Comparison of ENCODE assay signal across 14 cellular contexts in the genomic region with DNA sequence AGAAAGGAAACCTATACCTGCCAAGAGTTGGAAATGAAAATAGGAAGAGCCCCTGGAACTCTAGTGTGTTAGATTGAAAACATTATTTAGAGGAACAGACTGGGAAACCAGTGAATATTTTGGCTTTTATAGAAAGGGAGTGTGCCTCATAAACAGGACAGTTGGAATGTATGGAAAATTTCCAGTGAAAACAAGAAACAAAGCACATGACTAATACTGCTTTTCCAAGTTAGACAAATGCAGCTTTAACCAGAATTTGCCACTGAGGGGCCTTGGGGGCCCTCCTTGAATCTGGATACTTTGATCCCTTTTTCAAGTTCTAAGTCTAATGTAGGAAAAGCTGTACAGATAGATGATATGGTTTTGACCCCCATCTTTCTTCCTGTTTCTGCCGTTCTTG. TPM values are rescaled to one million over a fixed set of nuclear protein-coding genes. Genes with fewer than 3 reads are reported as not detected.
A peak's percentile ranks its signal among the peaks of the same experiment; 100 is the strongest.
DNase-seq lines count a peak whose midpoint lies in the region; ATAC-seq, FAIRE-seq and TF ChIP-seq lines count a peak whose summit lies in the region.
"Had no signal": no experiment of that assay in that cellular context is flagged by ENCODE, and none has a peak within 500 bp of the region (broad histone marks: within the 10 kb centered on the region; RNA-seq: fewer than 3 reads in every experiment).

No MANE protein-coding gene starts in this region.

- no peak overlapping the region for H3K18ac ChIP-seq in IMR-90 (ENCODE audit: low read depth, low read length)

- H2BK5ac ChIP-seq in IMR-90 (ENCODE audit: low read depth, low read length, poor library complexity, severe bottlenecking) = no peak overlapping the region

- H3K56ac ChIP-seq in IMR-90 (ENCODE audit: extremely low read depth, insufficient read depth, low read length) = no peak overlapping the region

- POLR2A ChIA-PET in IMR-90 (lab: Charles Lee; ENCODE audit: unreplicated experiment) = no interaction called here

- in situ Hi-C loops in IMR-90 (cut with MboI; ENCODE audit: low sequenced_read_pairs) = no loop called here

- BruUV-seq in IMR-90 (replicated peaks; lab: Mats Ljungman, UMichigan) = no TSS peak

- H3K4ac ChIP-seq in IMR-90 (ENCODE audit: low read depth, low read length) = no peak overlapping the region

- peaks cover 8% of the 10 kb centered on the region for H3K79me2 ChIP-seq in keratinocyte (ENCODE audit: control insufficient read depth, insufficient read depth, low read length)

- H3K27me3 ChIP-seq in IMR-90 (ENCODE audit: control insufficient read depth, insufficient read depth, low read length) = no peaks in the 10 kb centered on the region
- no peaks in the 10 kb centered on the region for H3K27me3 ChIP-seq in keratinocyte (ENCODE audit: control insufficient read depth, extremely low read depth, insufficient read depth, low read length)
- H3K27me3 ChIP-seq in gastroesophageal sphincter = no peaks in the 10 kb centered on the region

- H3K27me3 Mint-ChIP-seq in brain = no peaks in the 10 kb centered on the region
- H3K27me3 Mint-ChIP-seq: effector memory CD8-positive, alpha-beta T cell had no signal

- H2BK20ac ChIP-seq in IMR-90 (ENCODE audit: low read depth, low read length) = no peak overlapping the region

- H3K27ac ChIP-seq in IMR-90 (ENCODE audit: insufficient read depth, low read length) (peak overlapping the region; percentile 53; the same call in 1 of the 2 replicates), keratinocyte (ENCODE audit: control insufficient read depth, insufficient read depth, low read length) (peak overlapping the region; percentile 97), gastroesophageal sphincter (peak overlapping the region in 2 of 4 donors; percentile 5 to 26)

- no peak overlapping the region for H4K5ac ChIP-seq in IMR-90 (ENCODE audit: low read depth, low read length)

- H3K36me3 Mint-ChIP-seq in brain = peaks cover 28% of the 10 kb centered on the region
- H3K36me3 Mint-ChIP-seq: activated naive CD8-positive, alpha-beta T cell had no signal

- no peak overlapping the region for H3K14ac ChIP-seq in IMR-90 (replicated peaks; ENCODE audit: low read depth, low read length)

- H3K4me1 ChIP-seq in IMR-90 (ENCODE audit: control insufficient read depth, insufficient read depth, low read length) (peaks cover 6% of the 10 kb centered on the region; the same call in 1 of the 2 replicates), keratinocyte (ENCODE audit: control insufficient read depth, extremely low read depth, insufficient read depth, low read length) (peaks cover 49% of the 10 kb centered on the region), gastroesophageal sphincter (peaks cover 8 to 27% (median 14%) of the 10 kb centered on the region in 3 donors)

- H3K27ac Mint-ChIP-seq in brain = peak overlapping the region in 4 of 5 experiments; percentile 46 to 92 (median 62)
- H3K27ac Mint-ChIP-seq: activated naive CD8-positive, alpha-beta T cell; effector memory CD8-positive, alpha-beta T cell; T-helper 1 cell treated with Interleukin-12 subunit alpha and Interleukin-12 subunit beta and Interleukin-4 antibody, amounts not matched to agents 30 μg/mL and 1 μg/mL, for 36 hours had no signal

- no peak for TF ChIP-seq RAD21 in IMR-90 (IDR thresholded peaks at IDR 0.05; ENCODE audit: low read length)

- no peak overlapping the region for H3K23ac ChIP-seq in IMR-90 (ENCODE audit: low read depth, low read length)

- H3K9me3 Mint-ChIP-seq in brain = no peaks in the 10 kb centered on the region
- H3K9me3 Mint-ChIP-seq: effector memory CD8-positive, alpha-beta T cell; T-helper 1 cell treated with Interleukin-12 subunit alpha and Interleukin-12 subunit beta and Interleukin-4 antibody, amounts not matched to agents 30 μg/mL and 1 μg/mL, for 36 hours had no signal

- H2AK9ac ChIP-seq in IMR-90 (replicated peaks; ENCODE audit: low read depth, low read length, poor library complexity) = no peak overlapping the region

- H3K4me3 ChIP-seq in IMR-90 (ENCODE audit: insufficient read depth, low read depth, low read length) (no peak overlapping the region), keratinocyte (ENCODE audit: control insufficient read depth in 2 of 3, extremely low read depth in 1 of 3, insufficient read depth in 2 of 3, low read depth in 1 of 3, low read length in 3 of 3) (peak overlapping the region in 2 of 3 experiments; percentile 23 to 26), gastroesophageal sphincter (no peak overlapping the region)

- TF ChIP-seq CTCF in IMR-90 (conservative IDR thresholded peaks at IDR 0.05; ENCODE audit: low read depth, low read length) (no peak), brain (conservative IDR thresholded peaks at IDR 0.05) (no peak), keratinocyte (optimal IDR thresholded peaks at IDR 0.05 in 1 of 3, IDR thresholded peaks at IDR 0.05 in 1 of 3, conservative IDR thresholded peaks at IDR 0.05 in 1 of 3; ENCODE audit: extremely low read depth in 1 of 3, insufficient read depth in 2 of 3, low read length in 3 of 3) (no peak), gastroesophageal sphincter (IDR thresholded peaks at IDR 0.05) (no peak)

- no peak for TF ChIP-seq EP300 in gastroesophageal sphincter (IDR thresholded peaks at IDR 0.05)

- H4K91ac ChIP-seq in IMR-90 (ENCODE audit: insufficient read depth, low read depth, low read length) = no peak overlapping the region

- TF ChIP-seq POLR2A in IMR-90 (IDR thresholded peaks at IDR 0.05; ENCODE audit: low read depth, low read length) = no peak
- TF ChIP-seq POLR2A in gastroesophageal sphincter (IDR thresholded peaks at IDR 0.05) = no peak

- no peak overlapping the region for H3K9ac ChIP-seq in IMR-90 (ENCODE audit: low read depth, low read length)
- peak overlapping the region; percentile 74 for H3K9ac ChIP-seq in keratinocyte (ENCODE audit: control insufficient read depth, extremely low read depth, insufficient read depth, low read length)

- peak overlapping the region; percentile 55; the same call in 1 of the 2 replicates for H3K4me2 ChIP-seq in IMR-90 (ENCODE audit: low read depth, low read length)
- H3K4me2 ChIP-seq in keratinocyte (ENCODE audit: control insufficient read depth, extremely low read depth, insufficient read depth, low read depth, low read length) = peak overlapping the region; percentile 72

- H3K9me3 ChIP-seq in IMR-90 (ENCODE audit: control insufficient read depth, insufficient read depth, low read length) (no peaks in the 10 kb centered on the region), keratinocyte (ENCODE audit: control insufficient read depth, low read depth, low read length) (no peaks in the 10 kb centered on the region), gastroesophageal sphincter (no peaks in the 10 kb centered on the region)

- H3K4me3 Mint-ChIP-seq in brain = peak overlapping the region in 2 of 5 experiments; percentile 3 to 29
- H3K4me3 Mint-ChIP-seq: activated naive CD8-positive, alpha-beta T cell; effector memory CD8-positive, alpha-beta T cell; T-helper 1 cell treated with Interleukin-12 subunit alpha and Interleukin-12 subunit beta and Interleukin-4 antibody, amounts not matched to agents 30 μg/mL and 1 μg/mL, for 36 hours had no signal

- H4K20me1 ChIP-seq in IMR-90 (ENCODE audit: insufficient read depth, low read length) (no peaks in the 10 kb centered on the region), keratinocyte (ENCODE audit: control insufficient read depth, extremely low read depth, insufficient read depth, low read length) (no peaks in the 10 kb centered on the region)

- peak; percentile 88 for FAIRE-seq in keratinocyte (lab: Jason Lieb, UNC)

- peak; percentile 68 for ATAC-seq in IMR-90 (ENCODE audit: low read depth)
- no peak for ATAC-seq in gastroesophageal sphincter
- no peak for ATAC-seq in HG03571 (IDR thresholded peaks at IDR 0.05; ENCODE audit: unreplicated experiment)
- ATAC-seq: effector memory CD8-positive, alpha-beta T cell had no signal

- no peak overlapping the region for H2AK5ac ChIP-seq in IMR-90 (ENCODE audit: low read depth, low read length)

- no peak overlapping the region for H2BK120ac ChIP-seq in IMR-90 (ENCODE audit: low read depth, low read length)

- H3K4me1 Mint-ChIP-seq in brain = peaks cover 60% of the 10 kb centered on the region

- dilution Hi-C loops in IMR-90 (cut with HindIII; ENCODE audit: low sequenced_read_pairs, unreplicated experiment) = no loop called here
- dilution Hi-C loops in keratinocyte (cut with MboI; ENCODE audit: extremely low pct_ligation_motif_present, low sequenced_read_pairs) = no loop called here

- no peak overlapping the region for H4K8ac ChIP-seq in IMR-90 (ENCODE audit: low read depth in 2 of 2, low read length in 2 of 2)

- no peak overlapping the region for H2BK15ac ChIP-seq in IMR-90 (ENCODE audit: low read depth, low read length)

- intact Hi-C loops in IMR-90 (cut with micrococcal nuclease) = loop anchor here (5.0 kb wide), 1 partner anchor 35 kb away; no protein-coding TSS in a partner anchor

- peak; percentile 75 for DNase-seq in A172 (ENCODE audit: low spot score)
- DNase-seq in IMR-90 = peak; percentile 53
- DNase-seq in keratinocyte (ENCODE audit: low read depth, low spot score) = no peak
- no peak for DNase-seq in GF-D8 (lab: John Stamatoyannopoulos, UW)
- no peak for DNase-seq in iPS-NIHi7 (ENCODE audit: extremely low spot score)
- DNase-seq: 8988T; activated CD8-positive, alpha-beta memory T cell treated with anti-CD3 and anti-CD28 coated beads for 24 hours; effector memory CD8-positive, alpha-beta T cell; NCI-H1092 had no signal

- no CpG with 5 or more reads among the region's 1 CpG for WGBS in IMR-90 (ENCODE audit: extremely low coverage in 2 of 2, insufficient read length in 1 of 2), 2 experiments
- WGBS in gastroesophageal sphincter (ENCODE audit: low coverage in 1 of 2), 2 donors = 0 to 44% methylated on average over 1 of the region's 1 CpG

- H2AFZ ChIP-seq in IMR-90 (replicated peaks; ENCODE audit: low read length, poor library complexity) (no peak overlapping the region), keratinocyte (ENCODE audit: control insufficient read depth, low read length) (no peak overlapping the region)

- CTCF ChIA-PET in IMR-90 (lab: Yijun Ruan, JAX) = no interaction called here

- H3K36me3 ChIP-seq in IMR-90 (ENCODE audit: control insufficient read depth, insufficient read depth, low read length) (peaks cover 5% of the 10 kb centered on the region; the same call in 1 of the 2 replicates), keratinocyte (ENCODE audit: control insufficient read depth in 2 of 2, extremely low read depth in 1 of 2, insufficient read depth in 2 of 2, low read length in 2 of 2) (no peaks in the 10 kb centered on the region), gastroesophageal sphincter (no peaks in the 10 kb centered on the region)

- H3K9me1 ChIP-seq in IMR-90 (ENCODE audit: insufficient read depth, low read length) (peaks cover 4% of the 10 kb centered on the region; the same call in 1 of the 2 replicates), keratinocyte (ENCODE audit: control insufficient read depth, extremely low read depth, insufficient read depth, low read length) (no peaks in the 10 kb centered on the region)

- no peaks in the 10 kb centered on the region for H3K79me1 ChIP-seq in IMR-90 (ENCODE audit: low read depth in 1 of 2, low read length in 2 of 2)

RNA-seq across cellular contexts. Expression of a gene that starts 21.2 kb away (rescaled TPM):
- 17.8 and 20.8 TPM in 2 replicates for total RNA-seq in A172 (2014; rRNA removed; shearing (Covaris generic))
- total RNA-seq in IMR-90 (2012; rRNA removed) (10.2 and 10.8 TPM in 2 replicates), gastroesophageal sphincter (10 to 100 TPM; 16.2 to 34.2 (median 27.1) TPM)
- polyA plus RNA-seq in IMR-90 (2012; rRNA removed) (1.9 and 2.6 TPM in 2 replicates), brain (ENCODE audit: insufficient read depth, low read depth, low replicate concordance) (2.7 TPM), keratinocyte (8.3 to 14.3 TPM (median 10.9 TPM) in 3 replicates)
- 1.6 and 1.7 TPM in 2 replicates for polyA plus RNA-seq in IMR-90 (2012; cell fraction: cytosol; rRNA removed)
- polyA plus RNA-seq in IMR-90 (2012; cell fraction: nucleus; rRNA removed; ENCODE audit: low replicate concordance) = 4.3 and 10.5 TPM in 2 replicates
- polyA plus RNA-seq in keratinocyte (2011; ENCODE audit: low read depth) = 5.0 TPM
- polyA plus RNA-seq in keratinocyte (2011; cell fraction: cytosol; rRNA removed) = 2.7 and 6.3 TPM in 2 replicates
- 16.3 and 19.7 TPM in 2 replicates for polyA plus RNA-seq in keratinocyte (2011; cell fraction: nucleus; rRNA removed)
- 9.8 and 12.7 TPM in 2 replicates for polyA plus RNA-seq in keratinocyte (2012; ENCODE audit: low replicate concordance)
- polyA minus RNA-seq in keratinocyte = 27.1 to 59.0 TPM (median 50.8 TPM) in 3 replicates
- 25.1 TPM for polyA minus RNA-seq in keratinocyte (2011; cell fraction: cytosol; rRNA and poly(A)+ RNA removed)
- polyA minus RNA-seq in keratinocyte (2011; cell fraction: nucleus; rRNA and poly(A)+ RNA removed) = 65.6 and 86.9 TPM in 2 replicates

Comparison
In these comparisons a context has a peak if more than half of its experiments do, and no peak if none do; other contexts are left out.
1. DNase-seq: peak in A172 (single experiment) and IMR-90 (single experiment); none in keratinocyte (single experiment), GF-D8 (single experiment) and iPS-NIHi7 (single experiment).
2. H3K4me3 ChIP-seq: peak in keratinocyte (2 of 3); none in IMR-90 (single experiment) and gastroesophageal sphincter (0 of 2).